11 cellular contexts compared by ENCODE assay signal in genomic region chr10:46443422-46443821, GRCh38. TPM values are rescaled to one million over a fixed set of nuclear protein-coding genes. Genes with fewer than 3 reads are reported as not detected.
"Had no signal": no experiment of that assay in that cellular context is flagged by ENCODE, and none has a peak within 500 bp of the region (broad histone marks: within the 10 kb centered on the region; RNA-seq: fewer than 3 reads in every experiment).

No MANE protein-coding gene starts in this region.

RNA-seq across cellular contexts. Expression of gene NPY4R, which starts 22.3 kb away (rescaled TPM):
- total RNA-seq: activated CD4-positive, alpha-beta memory T cell treated with anti-CD3 and anti-CD28 coated beads, Interleukin-2, amount 10 ng/mL, durations not matched to agents 7 days and 5 days; activated CD4-positive, alpha-beta T cell treated with anti-CD3 and anti-CD28 coated beads for 36 hours; activated CD4-positive, alpha-beta T cell treated with anti-CD3 and anti-CD28 coated beads, Interleukin-2, amount 10 ng/mL, durations not matched to agents 7 days and 5 days; activated CD8-positive, alpha-beta memory T cell treated with anti-CD3 and anti-CD28 coated beads, Interleukin-2, amount 10 ng/mL, durations not matched to agents 7 days and 5 days; activated CD8-positive, alpha-beta T cell treated with anti-CD3 and anti-CD28 coated beads, Interleukin-2, amount 10 ng/mL, durations not matched to agents 7 days and 5 days; activated naive CD8-positive, alpha-beta T cell treated with anti-CD3 and anti-CD28 coated beads, Interleukin-2, amount 10 ng/mL, durations not matched to agents 7 days and 5 days; activated T-helper 2 cell treated with anti-CD3 and anti-CD28 coated beads, Interferon-gamma antibody, Interleukin-2, Interleukin-4, amounts not matched to agents 10 μg/mL and 5 μg/mL and 100 μg/mL, durations not matched to agents 14 hours and 24 hours and 36 hours; ascending aorta; bronchial epithelial cell; cardiac septum; WTC11 had no signal
